In genomic region chr2:84969511-84970265, GRCh38 we compare ENCODE assay signal across 1 cellular context.
TF ChIP-seq lines count a peak whose summit lies in the region.

No MANE protein-coding gene starts in this region.

TF ChIP-seq in neural cell, 6 proteins besides CTCF, POLR2A, EP300 and RAD21 (continued from another document):
- TF ChIP-seq, protein P1, sequence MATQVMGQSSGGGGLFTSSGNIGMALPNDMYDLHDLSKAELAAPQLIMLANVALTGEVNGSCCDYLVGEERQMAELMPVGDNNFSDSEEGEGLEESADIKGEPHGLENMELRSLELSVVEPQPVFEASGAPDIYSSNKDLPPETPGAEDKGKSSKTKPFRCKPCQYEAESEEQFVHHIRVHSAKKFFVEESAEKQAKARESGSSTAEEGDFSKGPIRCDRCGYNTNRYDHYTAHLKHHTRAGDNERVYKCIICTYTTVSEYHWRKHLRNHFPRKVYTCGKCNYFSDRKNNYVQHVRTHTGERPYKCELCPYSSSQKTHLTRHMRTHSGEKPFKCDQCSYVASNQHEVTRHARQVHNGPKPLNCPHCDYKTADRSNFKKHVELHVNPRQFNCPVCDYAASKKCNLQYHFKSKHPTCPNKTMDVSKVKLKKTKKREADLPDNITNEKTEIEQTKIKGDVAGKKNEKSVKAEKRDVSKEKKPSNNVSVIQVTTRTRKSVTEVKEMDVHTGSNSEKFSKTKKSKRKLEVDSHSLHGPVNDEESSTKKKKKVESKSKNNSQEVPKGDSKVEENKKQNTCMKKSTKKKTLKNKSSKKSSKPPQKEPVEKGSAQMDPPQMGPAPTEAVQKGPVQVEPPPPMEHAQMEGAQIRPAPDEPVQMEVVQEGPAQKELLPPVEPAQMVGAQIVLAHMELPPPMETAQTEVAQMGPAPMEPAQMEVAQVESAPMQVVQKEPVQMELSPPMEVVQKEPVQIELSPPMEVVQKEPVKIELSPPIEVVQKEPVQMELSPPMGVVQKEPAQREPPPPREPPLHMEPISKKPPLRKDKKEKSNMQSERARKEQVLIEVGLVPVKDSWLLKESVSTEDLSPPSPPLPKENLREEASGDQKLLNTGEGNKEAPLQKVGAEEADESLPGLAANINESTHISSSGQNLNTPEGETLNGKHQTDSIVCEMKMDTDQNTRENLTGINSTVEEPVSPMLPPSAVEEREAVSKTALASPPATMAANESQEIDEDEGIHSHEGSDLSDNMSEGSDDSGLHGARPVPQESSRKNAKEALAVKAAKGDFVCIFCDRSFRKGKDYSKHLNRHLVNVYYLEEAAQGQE (IDR thresholded peaks at IDR 0.05; ENCODE audit: borderline replicate concordance) = no peak
- TF ChIP-seq EZH2 (IDR thresholded peaks at IDR 0.05; ENCODE audit: borderline replicate concordance, insufficient read depth, low read length, poor library complexity, severe bottlenecking) = no peak
